15 cellular contexts compared by ENCODE assay signal in the genomic region with DNA sequence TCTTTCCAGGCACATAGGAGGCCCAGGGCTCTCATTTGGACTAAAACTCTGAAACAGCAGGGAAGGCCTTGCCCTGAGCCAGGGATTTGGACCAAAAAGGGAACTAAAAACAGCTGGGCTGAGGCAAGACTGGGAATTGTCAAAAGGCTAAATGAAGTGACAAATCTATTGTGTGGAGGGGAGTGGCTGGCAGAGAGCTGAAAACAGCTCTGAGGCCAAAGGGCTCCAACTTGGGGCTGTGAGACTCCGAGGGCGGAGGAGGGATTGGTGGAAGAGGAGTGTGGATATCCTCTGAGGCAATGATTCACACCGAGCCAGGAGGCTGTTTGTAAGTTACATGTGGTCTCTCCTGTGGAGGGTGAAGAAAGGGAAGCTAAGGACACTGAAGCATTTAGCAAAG.
DNase-seq lines count a peak whose midpoint lies in the region; ATAC-seq and TF ChIP-seq lines count a peak whose summit lies in the region.
"Had no signal": no experiment of that assay in that cellular context is flagged by ENCODE, and none has a peak within 500 bp of the region (broad histone marks: within the 10 kb centered on the region; RNA-seq: fewer than 3 reads in every experiment).

No MANE protein-coding gene starts in this region.

- H3K27ac Mint-ChIP-seq in Caco-2 (ENCODE audit: unreplicated experiment): no peak overlapping the region
- H3K27ac Mint-ChIP-seq: activated CD8-positive, alpha-beta T cell treated with anti-CD3 and anti-CD28 coated beads, Interleukin-2, amount 10 ng/mL, durations not matched to agents 7 days and 5 days had no signal

- peak overlapping the region; percentile 60 for H2BK120ac ChIP-seq in trophoblast cell (ENCODE audit: insufficient read depth, low read length, poor library complexity)

- CTCF ChIA-PET in Caco-2 (lab: Charles Lee): no interaction called here

- H3K9me3 ChIP-seq in body of pancreas (no peaks in the 10 kb centered on the region), left ventricle myocardium inferior (replicated peaks) (no peaks in the 10 kb centered on the region), trophoblast cell (ENCODE audit: insufficient read depth, low read depth, low read length) (no peaks in the 10 kb centered on the region), Caco-2 (no peaks in the 10 kb centered on the region)

- TF ChIP-seq CTCF in body of pancreas (IDR thresholded peaks at IDR 0.05): no peak
- TF ChIP-seq CTCF in left ventricle myocardium inferior (IDR thresholded peaks at IDR 0.05; ENCODE audit: borderline replicate concordance): no peak
- TF ChIP-seq CTCF in Caco-2 (IDR thresholded peaks at IDR 0.05; ENCODE audit: insufficient read depth in 1 of 2, low read depth in 1 of 2, low read length in 1 of 2, severe bottlenecking in 1 of 2, unreplicated experiment in 1 of 2): no peak

- H4K91ac ChIP-seq in trophoblast cell (ENCODE audit: low read depth, low read length): peak overlapping the region; percentile 37

- no peaks in the 10 kb centered on the region for H3K9me3 Mint-ChIP-seq in Caco-2 (ENCODE audit: unreplicated experiment)

- no peaks in the 10 kb centered on the region for H3K27me3 ChIP-seq in body of pancreas
- H3K27me3 ChIP-seq in left ventricle myocardium inferior (ENCODE audit: low read depth): no peaks in the 10 kb centered on the region
- H3K27me3 ChIP-seq in trophoblast cell (ENCODE audit: insufficient read depth, low read length): no peaks in the 10 kb centered on the region
- no peaks in the 10 kb centered on the region for H3K27me3 ChIP-seq in Caco-2 (replicated peaks; ENCODE audit: control insufficient read depth, insufficient read depth, low read length)

- H3K79me1 ChIP-seq in trophoblast cell (ENCODE audit: low read length): peaks cover 6% of the 10 kb centered on the region

- H3K36me3 ChIP-seq in body of pancreas (replicated peaks in 1 of 2; ENCODE audit: insufficient read depth in 1 of 2, low read depth in 2 of 2): no peaks in the 10 kb centered on the region
- no peaks in the 10 kb centered on the region for H3K36me3 ChIP-seq in left ventricle myocardium inferior
- no peaks in the 10 kb centered on the region for H3K36me3 ChIP-seq in trophoblast cell (ENCODE audit: control insufficient read depth in 1 of 2, insufficient read depth in 2 of 2, low read length in 2 of 2)
- H3K36me3 ChIP-seq in Caco-2 (ENCODE audit: control insufficient read depth, insufficient read depth, low read length): no peaks in the 10 kb centered on the region

- POLR2A ChIA-PET in Caco-2 (lab: Charles Lee): no interaction called here

- no peaks in the 10 kb centered on the region for H3K27me3 Mint-ChIP-seq in Caco-2 (ENCODE audit: insufficient read depth, unreplicated experiment)
- H3K27me3 Mint-ChIP-seq: activated naive CD4-positive, alpha-beta T cell treated with anti-CD3 and anti-CD28 coated beads, Interleukin-2, amount 50 U/mL, for 24 hours had no signal

- 50 to 74% methylated on average over 3 of the region's 3 CpGs for whole genome bisulfite sequencing in body of pancreas, 2 donors
- WGBS in trophoblast cell (ENCODE audit: extremely low coverage, insufficient coverage, insufficient read length): no CpG with 5 or more reads among the region's 3 CpGs

- no peaks in the 10 kb centered on the region for H3K36me3 Mint-ChIP-seq in Caco-2 (ENCODE audit: insufficient read depth, unreplicated experiment)

- H3K4me3 Mint-ChIP-seq in Caco-2 (ENCODE audit: unreplicated experiment): no peak overlapping the region
- H3K4me3 Mint-ChIP-seq: activated CD8-positive, alpha-beta T cell treated with anti-CD3 and anti-CD28 coated beads, Interleukin-2, amount 10 ng/mL, durations not matched to agents 7 days and 5 days; activated naive CD4-positive, alpha-beta T cell treated with anti-CD3 and anti-CD28 coated beads, Interleukin-2, amount 50 U/mL, for 24 hours had no signal

- H3K23ac ChIP-seq in trophoblast cell (ENCODE audit: low read length): no peak overlapping the region

- H2AFZ ChIP-seq in trophoblast cell (ENCODE audit: insufficient read depth, low read length, poor library complexity): no peak overlapping the region

- BruUV-seq in Caco-2 (replicated peaks; lab: Mats Ljungman, UMichigan): no TSS peak

- no peak overlapping the region for H2AK5ac ChIP-seq in trophoblast cell (ENCODE audit: low read length)

- no peaks in the 10 kb centered on the region for H3K79me2 ChIP-seq in trophoblast cell (ENCODE audit: control insufficient read depth, insufficient read depth, low read length, poor library complexity)

- H3K27ac ChIP-seq in body of pancreas (no peak overlapping the region), left ventricle myocardium inferior (replicated peaks) (no peak overlapping the region), trophoblast cell (ENCODE audit: low read depth, low read length) (peak overlapping the region; percentile 77)

- H4K8ac ChIP-seq in trophoblast cell (ENCODE audit: low read depth, low read length): no peak overlapping the region

- intact Hi-C loops in body of pancreas (cut with DNase I) (no loop called here), left ventricle myocardium inferior (cut with micrococcal nuclease) (no loop called here), Caco-2 (cut with micrococcal nuclease; ENCODE audit: unreplicated experiment) (no loop called here)

- H3K4me3 ChIP-seq in body of pancreas (no peak overlapping the region), left ventricle myocardium inferior (no peak overlapping the region), trophoblast cell (ENCODE audit: low read depth, low read length) (no peak overlapping the region), Caco-2 (ENCODE audit: low read depth, low read length) (no peak overlapping the region)
- H3K4me3 ChIP-seq: K562, smooth muscle cell had no signal

- H3K9ac ChIP-seq in trophoblast cell (ENCODE audit: low read length): no peak overlapping the region

- no peak overlapping the region for H3K4ac ChIP-seq in trophoblast cell (ENCODE audit: low read depth, low read length)

- no peak overlapping the region for H3K4me2 ChIP-seq in trophoblast cell (ENCODE audit: low read length)
- H3K4me2 ChIP-seq: smooth muscle cell had no signal

- H4K12ac ChIP-seq in trophoblast cell (ENCODE audit: low read depth, low read length): no peak overlapping the region

- peak overlapping the region; percentile 44 for H3K14ac ChIP-seq in trophoblast cell (ENCODE audit: low read length)

- no peaks in the 10 kb centered on the region for H3K4me1 Mint-ChIP-seq in Caco-2 (ENCODE audit: low read depth, unreplicated experiment)

- TF ChIP-seq POLR2A in body of pancreas (IDR thresholded peaks at IDR 0.05): no peak

- H3K18ac ChIP-seq in trophoblast cell (ENCODE audit: low read length): no peak overlapping the region

- peak; percentile 60 for DNase-seq in AG20443 (ENCODE audit: low spot score)
- DNase-seq in body of pancreas: peak in 3 of 4 donors; percentile 6 to 13 (median 6)
- DNase-seq in left ventricle myocardium inferior: peak; percentile 15
- no peak for DNase-seq in trophoblast cell
- DNase-seq in Caco-2: no peak
- no peak for DNase-seq in NCI-H82 treated with DMSO at 0.1 percent for 48 hours (lab: John Stamatoyannopoulos, UW; ENCODE audit: unreplicated experiment)
- DNase-seq: activated CD8-positive, alpha-beta T cell treated with anti-CD3 and anti-CD28 coated beads, Interleukin-2, amount 10 ng/mL, durations not matched to agents 7 days and 5 days; DMS79 treated with DMSO at 0.1 percent for 48 hours; midbrain; NCI-H2081 had no signal

- H3K4me1 ChIP-seq in body of pancreas (no peaks in the 10 kb centered on the region), left ventricle myocardium inferior (no peaks in the 10 kb centered on the region), trophoblast cell (ENCODE audit: control insufficient read depth in 1 of 2, insufficient read depth in 2 of 2, low read length in 2 of 2) (peaks cover 7 to 8% of the 10 kb centered on the region in 2 experiments), Caco-2 (no peaks in the 10 kb centered on the region)

- peak overlapping the region; percentile 40 for H2BK5ac ChIP-seq in trophoblast cell (ENCODE audit: low read depth, low read length, poor library complexity)

- peak overlapping the region; percentile 40 for H2BK12ac ChIP-seq in trophoblast cell (ENCODE audit: low read length)

- ATAC-seq in body of pancreas (no peak), HG03457 (IDR thresholded peaks at IDR 0.05; ENCODE audit: unreplicated experiment) (no peak), HG03342 (IDR thresholded peaks at IDR 0.05; ENCODE audit: unreplicated experiment) (no peak)
- ATAC-seq: activated CD8-positive, alpha-beta T cell treated with anti-CD3 and anti-CD28 coated beads, Interleukin-2, amount 10 ng/mL, durations not matched to agents 7 days and 5 days; K562 had no signal

Comparison
In these comparisons a context has a peak if more than half of its experiments do, and no peak if none do; other contexts are left out.
1. DNase-seq: peak in AG20443 (single experiment), body of pancreas (3 of 4) and left ventricle myocardium inferior (single experiment); none in trophoblast cell (0 of 2), Caco-2 (0 of 2) and NCI-H82 treated with DMSO at 0.1 percent for 48 hours (single experiment).